ENCODE assay signal across 1 cellular context in the genomic region with DNA sequence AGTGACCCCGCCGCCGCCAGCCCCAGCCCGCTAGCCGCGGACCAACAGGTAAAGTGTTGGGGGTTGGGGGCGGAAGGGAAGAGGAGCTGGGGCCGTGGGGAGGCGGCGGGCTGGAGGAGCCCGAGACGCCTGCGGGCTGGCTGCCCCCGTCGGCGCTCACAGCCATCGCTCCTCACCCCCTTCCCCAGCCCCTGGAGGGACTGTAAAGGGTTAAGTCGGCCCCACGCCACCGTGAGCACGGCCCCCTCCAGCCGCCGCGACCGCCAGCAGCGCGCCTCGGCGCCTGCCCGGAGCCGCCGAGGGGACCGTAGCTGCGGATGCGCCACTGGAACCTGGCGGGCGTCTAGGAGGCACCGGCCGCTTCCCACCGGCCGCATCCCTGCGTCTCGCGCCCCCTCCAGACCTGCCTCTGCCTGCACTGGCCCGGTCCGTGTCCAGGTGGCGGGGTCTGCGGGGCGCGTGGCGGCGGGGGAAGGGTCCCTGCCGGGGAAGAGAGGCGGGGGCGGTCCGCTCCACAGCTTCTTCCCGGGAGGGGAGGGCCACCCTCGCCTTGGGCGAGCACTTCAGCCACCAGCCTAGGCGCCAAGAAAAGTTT.
TF ChIP-seq lines count a peak whose summit lies in the region.

No MANE protein-coding gene starts in this region.

TF ChIP-seq in GM12878, 131 proteins besides CTCF, POLR2A, EP300 and RAD21 (continued from another document):
- TF ChIP-seq, protein P1, sequence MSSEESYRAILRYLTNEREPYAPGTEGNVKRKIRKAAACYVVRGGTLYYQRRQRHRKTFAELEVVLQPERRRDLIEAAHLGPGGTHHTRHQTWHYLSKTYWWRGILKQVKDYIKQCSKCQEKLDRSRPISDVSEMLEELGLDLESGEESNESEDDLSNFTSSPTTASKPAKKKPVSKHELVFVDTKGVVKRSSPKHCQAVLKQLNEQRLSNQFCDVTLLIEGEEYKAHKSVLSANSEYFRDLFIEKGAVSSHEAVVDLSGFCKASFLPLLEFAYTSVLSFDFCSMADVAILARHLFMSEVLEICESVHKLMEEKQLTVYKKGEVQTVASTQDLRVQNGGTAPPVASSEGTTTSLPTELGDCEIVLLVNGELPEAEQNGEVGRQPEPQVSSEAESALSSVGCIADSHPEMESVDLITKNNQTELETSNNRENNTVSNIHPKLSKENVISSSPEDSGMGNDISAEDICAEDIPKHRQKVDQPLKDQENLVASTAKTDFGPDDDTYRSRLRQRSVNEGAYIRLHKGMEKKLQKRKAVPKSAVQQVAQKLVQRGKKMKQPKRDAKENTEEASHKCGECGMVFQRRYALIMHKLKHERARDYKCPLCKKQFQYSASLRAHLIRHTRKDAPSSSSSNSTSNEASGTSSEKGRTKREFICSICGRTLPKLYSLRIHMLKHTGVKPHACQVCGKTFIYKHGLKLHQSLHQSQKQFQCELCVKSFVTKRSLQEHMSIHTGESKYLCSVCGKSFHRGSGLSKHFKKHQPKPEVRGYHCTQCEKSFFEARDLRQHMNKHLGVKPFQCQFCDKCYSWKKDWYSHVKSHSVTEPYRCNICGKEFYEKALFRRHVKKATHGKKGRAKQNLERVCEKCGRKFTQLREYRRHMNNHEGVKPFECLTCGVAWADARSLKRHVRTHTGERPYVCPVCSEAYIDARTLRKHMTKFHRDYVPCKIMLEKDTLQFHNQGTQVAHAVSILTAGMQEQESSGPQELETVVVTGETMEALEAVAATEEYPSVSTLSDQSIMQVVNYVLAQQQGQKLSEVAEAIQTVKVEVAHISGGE (CRISPR knock-in tag; IDR thresholded peaks at IDR 0.05): no peak
